Comparison of ENCODE assay signal across 18 cellular contexts in the genomic region with DNA sequence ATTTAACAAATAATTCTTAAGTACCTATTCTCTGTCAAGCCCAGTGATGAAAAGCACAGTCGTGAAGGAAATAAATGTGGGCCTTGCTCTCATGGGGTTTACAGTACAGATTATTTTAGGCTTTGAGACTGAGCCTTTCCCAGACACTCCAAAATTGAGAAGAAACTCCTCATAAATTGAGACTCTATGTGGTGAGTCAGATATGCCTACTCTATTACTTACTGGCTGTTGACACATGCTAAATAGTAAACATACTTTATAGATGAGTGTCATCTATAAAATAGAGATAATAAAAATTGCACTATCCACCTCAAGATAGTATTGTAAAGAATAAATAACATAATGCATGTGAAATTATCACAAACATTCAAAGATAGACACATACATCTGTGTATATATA.
"Had no signal": no experiment of that assay in that cellular context is flagged by ENCODE, and none has a peak within 500 bp of the region (broad histone marks: within the 10 kb centered on the region; RNA-seq: fewer than 3 reads in every experiment).

No MANE protein-coding gene starts in this region.

- H3K4me2 ChIP-seq: hepatocyte, neural progenitor cell had no signal

- H3K27me3 Mint-ChIP-seq: activated naive CD8-positive, alpha-beta T cell; dendritic cell treated with granulocyte-macrophage colony-stimulating factor and Interleukin-4, amounts not matched to agents 40 ng/mL and 50 ng/mL, for 4 days had no signal

- H3K9ac ChIP-seq: neural progenitor cell had no signal

- H3K27me3 ChIP-seq: brain microvascular endothelial cell, hepatocyte, neural progenitor cell, right lobe of liver had no signal

- H3K36me3 Mint-ChIP-seq: activated naive CD8-positive, alpha-beta T cell; neural progenitor cell had no signal

- H2AFZ ChIP-seq: hepatocyte, neural progenitor cell had no signal

- H3K27ac ChIP-seq: brain microvascular endothelial cell, epithelial cell of prostate, hepatocyte, neural progenitor cell, right lobe of liver had no signal

- H3K79me2 ChIP-seq: hepatocyte had no signal

- H3K4me1 Mint-ChIP-seq: neural progenitor cell had no signal

- ATAC-seq: activated CD8-positive, alpha-beta T cell treated with anti-CD3 and anti-CD28 coated beads, Interleukin-2, amount 10 ng/mL, durations not matched to agents 7 days and 5 days; left lobe of liver; right lobe of liver had no signal

- H3K9me3 ChIP-seq: right lobe of liver had no signal

- H3K4me1 ChIP-seq: neural progenitor cell, right lobe of liver had no signal

- H3K27ac Mint-ChIP-seq: activated CD8-positive, alpha-beta T cell treated with anti-CD3 and anti-CD28 coated beads, Interleukin-2, amount 10 ng/mL, durations not matched to agents 7 days and 5 days; activated naive CD8-positive, alpha-beta T cell; dendritic cell treated with granulocyte-macrophage colony-stimulating factor and Interleukin-4, amounts not matched to agents 40 ng/mL and 50 ng/mL, for 4 days; neural progenitor cell; T-helper 1 cell treated with Interleukin-12 subunit alpha and Interleukin-12 subunit beta and Interleukin-4 antibody, amounts not matched to agents 30 μg/mL and 1 μg/mL, for 36 hours had no signal

- H3K4me3 Mint-ChIP-seq: activated CD8-positive, alpha-beta T cell treated with anti-CD3 and anti-CD28 coated beads, Interleukin-2, amount 10 ng/mL, durations not matched to agents 7 days and 5 days; activated naive CD8-positive, alpha-beta T cell; dendritic cell treated with granulocyte-macrophage colony-stimulating factor and Interleukin-4, amounts not matched to agents 40 ng/mL and 50 ng/mL, for 4 days; neural progenitor cell; T-helper 1 cell treated with Interleukin-12 subunit alpha and Interleukin-12 subunit beta and Interleukin-4 antibody, amounts not matched to agents 30 μg/mL and 1 μg/mL, for 36 hours had no signal

- H3K4me3 ChIP-seq: hepatocyte, neural progenitor cell, right lobe of liver had no signal

- H3K9me3 Mint-ChIP-seq: dendritic cell treated with granulocyte-macrophage colony-stimulating factor and Interleukin-4, amounts not matched to agents 40 ng/mL and 50 ng/mL, for 4 days; neural progenitor cell; T-helper 1 cell treated with Interleukin-12 subunit alpha and Interleukin-12 subunit beta and Interleukin-4 antibody, amounts not matched to agents 30 μg/mL and 1 μg/mL, for 36 hours had no signal

- H3K36me3 ChIP-seq: brain microvascular endothelial cell, neural progenitor cell, right lobe of liver had no signal

- DNase-seq: activated CD4-positive, alpha-beta T cell treated with anti-CD3 and anti-CD28 coated beads for 48 hours; activated CD8-positive, alpha-beta memory T cell treated with anti-CD3 and anti-CD28 coated beads, Interleukin-2, amount 50 U/mL, for 4 hours; activated CD8-positive, alpha-beta T cell treated with anti-CD3 and anti-CD28 coated beads, Interleukin-2, amount 10 ng/mL, durations not matched to agents 7 days and 5 days; activated effector memory CD4-positive, alpha-beta T cell treated with anti-CD3 and anti-CD28 coated beads, Interleukin-2, amount 50 U/mL, for 16 hours; activated T-cell treated with anti-CD3 and anti-CD28 coated beads, Interleukin-2, amount 50 U/mL, for 48 hours; brain microvascular endothelial cell; cerebellar nuclear complex; effector memory CD4-positive, alpha-beta T cell; midbrain; right lobe of liver; stimulated activated CD4-positive, alpha-beta T cell treated with anti-CD3 and anti-CD28 coated beads, Interleukin-1b, Interleukin-23, amount 100 ng/mL, for 48 hours had no signal
